In genomic region chr1:39554277-39554676, GRCh38 we compare ENCODE assay signal across 35 cellular contexts.
"Had no signal": no experiment of that assay in that cellular context is flagged by ENCODE, and none has a peak within 500 bp of the region (broad histone marks: within the 10 kb centered on the region; RNA-seq: fewer than 3 reads in every experiment).

No MANE protein-coding gene starts in this region.

- DNase-seq: Karpas-422, Kasumi-1, MG63, MM.1S, MV-4-11, NCI-H1048, NCI-H1092, NCI-H1092 treated with DMSO at 0.1 percent for 48 hours, NCI-H1105, NCI-H1105 treated with DMSO at 0.1 percent for 48 hours, NCI-H1417, NCI-H1417 treated with DMSO at 0.1 percent for 48 hours, NCI-H1436, NCI-H1436 treated with DMSO at 0.1 percent for 48 hours, NCI-H146, NCI-H1694, NCI-H1694 treated with DMSO at 0.1 percent for 48 hours, NCI-H187, NCI-H187 treated with DMSO at 0.1 percent for 48 hours, NCI-H1930, NCI-H2029, NCI-H2029 treated with DMSO at 0.1 percent for 48 hours, NCI-H2081, NCI-H2081 treated with DMSO at 0.1 percent for 48 hours, NCI-H2107, NCI-H2171, NCI-H2171 treated with DMSO at 0.1 percent for 48 hours, NCI-H2227 treated with DMSO at 0.1 percent for 48 hours, NCI-H226, NCI-H345, NCI-H446, NCI-H446 treated with DMSO at 0.1 percent for 48 hours, NCI-H510A, NCI-H510A treated with DMSO at 0.1 percent for 48 hours, NCI-H524 had no signal

- H3K4me3 ChIP-seq: MG63 had no signal

- H3K27me3 ChIP-seq: MG63 had no signal

- H3K9me3 ChIP-seq: MG63 had no signal
